1 cellular context compared by ENCODE assay signal in genomic region chr9:134816264-134816663, GRCh38.
TF ChIP-seq lines count a peak whose summit lies in the region.

No MANE protein-coding gene starts in this region.

TF ChIP-seq in IMR-90, 13 proteins besides CTCF, POLR2A, EP300 and RAD21 (continued from another document):
- no peak for TF ChIP-seq FOS (IDR thresholded peaks at IDR 0.05; ENCODE audit: low read depth, low read length)
- TF ChIP-seq RCOR1 (IDR thresholded peaks at IDR 0.05; ENCODE audit: insufficient replicate concordance, low read length), result no peak
- TF ChIP-seq USF2 (IDR thresholded peaks at IDR 0.05; ENCODE audit: low read depth, low read length), result no peak
- no peak for TF ChIP-seq MAFK (IDR thresholded peaks at IDR 0.05; ENCODE audit: low read depth, low read length)
